ENCODE assay signal across 8 cellular contexts in genomic region chr15:34109775-34110663, GRCh38. TPM values are rescaled to one million over a fixed set of nuclear protein-coding genes. Genes with fewer than 3 reads are reported as not detected.
DNase-seq lines count a peak whose midpoint lies in the region; ATAC-seq and TF ChIP-seq lines count a peak whose summit lies in the region.

No MANE protein-coding gene starts in this region.

- peaks cover 6% of the 10 kb centered on the region for H3K27me3 ChIP-seq in upper lobe of right lung

- POLR2A ChIA-PET in HEK293 (lab: Yijun Ruan, JAX), result interaction anchor here (0.5 to 1.4 kb wide), 4 partner anchors 8 to 99 kb away, joined by 3 to 9 read pairs (median 4); partner anchors contain the start of genes EMC7, KATNBL1 and PGBD4

- ATAC-seq in SK-N-SH treated with all-trans-retinoic acid at 6 μM for 48 hours (peak; percentile 80; the same call in 2 of the 3 replicates), upper lobe of right lung (no peak), HG03025 (IDR thresholded peaks at IDR 0.05; ENCODE audit: low FRiP score, unreplicated experiment) (no peak)

- TF ChIP-seq CTCF in HEK293 (tag by site-specific recombination; IDR thresholded peaks at IDR 0.05) (no peak), upper lobe of right lung (IDR thresholded peaks at IDR 0.05) (peak; percentile 48)

- H3K36me3 ChIP-seq in HEK293 (ENCODE audit: control insufficient read depth in 2 of 2, insufficient read depth in 1 of 2, low read length in 2 of 2) (no peaks in the 10 kb centered on the region), upper lobe of right lung (no peaks in the 10 kb centered on the region)

- CTCF ChIA-PET in HEK293 (lab: Yijun Ruan, JAX), result interaction anchor here (0.8 to 2.5 kb wide), 14 partner anchors 10 to 478 kb away, joined by 3 to 29 read pairs (median 4); partner anchors contain the start of gene KATNBL1

- no peaks in the 10 kb centered on the region for H3K9me3 ChIP-seq in HEK293 (ENCODE audit: control insufficient read depth, insufficient read depth, low read depth, low read length)
- no peaks in the 10 kb centered on the region for H3K9me3 ChIP-seq in upper lobe of right lung

- no peak overlapping the region for H3K4me3 ChIP-seq in HEK293 (ENCODE audit: low read depth, low read length)
- no peak overlapping the region for H3K4me3 ChIP-seq in upper lobe of right lung

- H3K27ac ChIP-seq in HEK293 (ENCODE audit: extremely low read depth, low read depth, low read length) (no peak overlapping the region), upper lobe of right lung (no peak overlapping the region)

- peak; percentile 39 for DNase-seq in DMS 273 treated with DMSO at 0.1 percent for 48 hours (lab: John Stamatoyannopoulos, UW)
- DNase-seq in glomerular endothelial cell (ENCODE audit: extremely low read depth, low read depth, low spot score), result peak; percentile 18
- DNase-seq in upper lobe of right lung, result no peak
- DNase-seq in SW480 (ENCODE audit: low spot score), result no peak
- DNase-seq in NCI-H2107 treated with DMSO at 0.1 percent for 48 hours (lab: John Stamatoyannopoulos, UW; ENCODE audit: unreplicated experiment), result no peak

- no peaks in the 10 kb centered on the region for H3K4me1 ChIP-seq in HEK293 (ENCODE audit: control insufficient read depth, insufficient read depth, low read length)
- no peaks in the 10 kb centered on the region for H3K4me1 ChIP-seq in upper lobe of right lung

- intact Hi-C loops in upper lobe of right lung (cut with DNase I), result loop anchor here (10.0 kb wide), 1 partner anchor 105 kb away; the partner anchor contains the start of gene KATNBL1

TF ChIP-seq in HEK293, 187 proteins besides CTCF, POLR2A, EP300 and RAD21:
- TF ChIP-seq SP7 (tag by site-specific recombination; IDR thresholded peaks at IDR 0.05) (no peak), ZNF398 (tag by site-specific recombination; IDR thresholded peaks at IDR 0.05) (no peak), ZSCAN23 (tag by site-specific recombination; IDR thresholded peaks at IDR 0.05) (no peak), MZF1 (tag by site-specific recombination; IDR thresholded peaks at IDR 0.05; ENCODE audit: borderline replicate concordance) (peak; percentile 25; the same call in 1 of the 2 replicates), ZNF791 (tag by site-specific recombination; IDR thresholded peaks at IDR 0.05) (no peak), ZNF654 (tag by site-specific recombination; IDR thresholded peaks at IDR 0.05; ENCODE audit: low read depth) (peak; percentile 46)

TF ChIP-seq in SK-N-SH treated with all-trans-retinoic acid at 6 μM for 48 hours, 23 proteins besides CTCF, POLR2A, EP300 and RAD21:
- TF ChIP-seq POU6F1 (CRISPR knock-in tag; IDR thresholded peaks at IDR 0.05; ENCODE audit: borderline replicate concordance, low read depth) (no peak), CSRNP3 (CRISPR knock-in tag; IDR thresholded peaks at IDR 0.05) (no peak), TOX (CRISPR knock-in tag; IDR thresholded peaks at IDR 0.05; ENCODE audit: borderline replicate concordance) (no peak), PATZ1 (CRISPR knock-in tag; IDR thresholded peaks at IDR 0.05; ENCODE audit: borderline replicate concordance) (no peak), PPARA (CRISPR knock-in tag; IDR thresholded peaks at IDR 0.05; ENCODE audit: borderline replicate concordance) (no peak), ZNF8 (CRISPR knock-in tag; IDR thresholded peaks at IDR 0.05) (no peak), OSR1 (CRISPR knock-in tag; IDR thresholded peaks at IDR 0.05) (no peak), ZNF565 (CRISPR knock-in tag; conservative IDR thresholded peaks at IDR 0.05; ENCODE audit: low read depth) (no peak), ZC3H10 (CRISPR knock-in tag; IDR thresholded peaks at IDR 0.05) (no peak), GLIS3 (CRISPR knock-in tag; IDR thresholded peaks at IDR 0.05) (no peak), ZFP30 (CRISPR knock-in tag; IDR thresholded peaks at IDR 0.05) (no peak), ARNTL (CRISPR knock-in tag; IDR thresholded peaks at IDR 0.05; ENCODE audit: borderline replicate concordance, low read depth) (no peak), CSDC2 (CRISPR knock-in tag; IDR thresholded peaks at IDR 0.05) (no peak), ZFP3 (CRISPR knock-in tag; IDR thresholded peaks at IDR 0.05) (no peak), SNAI2 (CRISPR knock-in tag; IDR thresholded peaks at IDR 0.05) (no peak)

RNA-seq across cellular contexts. Expression of gene PGBD4, which starts 8.1 kb away (rescaled TPM):
- total RNA-seq in glomerular endothelial cell, result 1.1 and 1.5 TPM in 2 replicates
- total RNA-seq in upper lobe of right lung, result 1.3 TPM

RNA-seq across cellular contexts. Expression of gene EMC7, which starts 8.4 kb away (rescaled TPM):
- total RNA-seq in glomerular endothelial cell, result 37.1 and 58.6 TPM in 2 replicates
- total RNA-seq in upper lobe of right lung, result 66.8 TPM

Comparison
In these comparisons a context has a peak if more than half of its experiments do, and no peak if none do; other contexts are left out.
1. DNase-seq: peak in DMS 273 treated with DMSO at 0.1 percent for 48 hours (single experiment) and glomerular endothelial cell (single experiment); none in upper lobe of right lung (single experiment), SW480 (single experiment) and NCI-H2107 treated with DMSO at 0.1 percent for 48 hours (single experiment).